In genomic region chr1:3518256-3518655, GRCh38 we compare ENCODE assay signal across 9 cellular contexts.
DNase-seq lines count a peak whose midpoint lies in the region; ATAC-seq and TF ChIP-seq lines count a peak whose summit lies in the region.
"Had no signal": no experiment of that assay in that cellular context is flagged by ENCODE, and none has a peak within 500 bp of the region (broad histone marks: within the 10 kb centered on the region; RNA-seq: fewer than 3 reads in every experiment).

No MANE protein-coding gene starts in this region.

- H2AFZ ChIP-seq in fibroblast of lung (ENCODE audit: low read length), result no peak overlapping the region

- H4K20me1 ChIP-seq in fibroblast of lung (ENCODE audit: control insufficient read depth, extremely low read depth, insufficient read depth, low read length), result no peaks in the 10 kb centered on the region

- H3K36me3 ChIP-seq in fibroblast of lung (ENCODE audit: control insufficient read depth, insufficient read depth, low read length), result no peaks in the 10 kb centered on the region

- H3K79me2 ChIP-seq in fibroblast of lung (ENCODE audit: control insufficient read depth, insufficient read depth, low read length), result no peaks in the 10 kb centered on the region

- H3K27ac ChIP-seq in fibroblast of lung (ENCODE audit: insufficient read depth, low read length), result no peak overlapping the region

- no peaks in the 10 kb centered on the region for H3K27me3 ChIP-seq in fibroblast of lung (ENCODE audit: control insufficient read depth, insufficient read depth, low read length)

- no peaks in the 10 kb centered on the region for H3K9me3 ChIP-seq in fibroblast of lung (ENCODE audit: control insufficient read depth, insufficient read depth, low read depth, low read length)

- H3K4me3 ChIP-seq in fibroblast of lung (replicated peaks in 1 of 4; ENCODE audit: control extremely low read depth in 1 of 4, insufficient read depth in 1 of 4, low read depth in 3 of 4, low read length in 4 of 4), result no peak overlapping the region

- ATAC-seq in HG03025 (IDR thresholded peaks at IDR 0.05; ENCODE audit: low FRiP score, unreplicated experiment) (no peak), HG03571 (IDR thresholded peaks at IDR 0.05; ENCODE audit: unreplicated experiment) (no peak)

- TF ChIP-seq CTCF in GM12874 (IDR thresholded peaks at IDR 0.05; ENCODE audit: insufficient read depth, low read depth, low read length) (peak; percentile 72), fibroblast of lung (conservative IDR thresholded peaks at IDR 0.05 in 1 of 2, IDR thresholded peaks at IDR 0.05 in 1 of 2; ENCODE audit: low read depth in 1 of 2, low read length in 2 of 2) (peak; percentile 41 to 77)

- DNase-seq in activated CD4-positive, alpha-beta T cell treated with anti-CD3 and anti-CD28 coated beads, Interleukin-2, amount 50 U/mL, for 1 hour, result peak; percentile 40
- DNase-seq in fibroblast of lung (ENCODE audit: low read depth in 2 of 2) (no peak), NCI-H345 treated with DMSO at 0.1 percent for 48 hours (lab: John Stamatoyannopoulos, UW; ENCODE audit: unreplicated experiment) (no peak), NCI-H526 (lab: John Stamatoyannopoulos, UW) (no peak)
- DNase-seq in stimulated activated CD4-positive, alpha-beta T cell treated with anti-CD3 and anti-CD28 coated beads, Interleukin-2, amount 100 ng/mL, for 48 hours, result peak; percentile 36 to 49
- DNase-seq: naive B cell had no signal

- no peak overlapping the region for H3K9ac ChIP-seq in fibroblast of lung (ENCODE audit: insufficient read depth, low read length)

- H3K4me2 ChIP-seq in fibroblast of lung (ENCODE audit: extremely low read depth, insufficient read depth, low read length), result no peak overlapping the region

- no peaks in the 10 kb centered on the region for H3K4me1 ChIP-seq in fibroblast of lung (ENCODE audit: control insufficient read depth, extremely low read depth, insufficient read depth, low read length)

Comparison
In these comparisons a context has a peak if more than half of its experiments do, and no peak if none do; other contexts are left out.
1. DNase-seq: peak in activated CD4-positive, alpha-beta T cell treated with anti-CD3 and anti-CD28 coated beads, Interleukin-2, amount 50 U/mL, for 1 hour (single experiment) and stimulated activated CD4-positive, alpha-beta T cell treated with anti-CD3 and anti-CD28 coated beads, Interleukin-2, amount 100 ng/mL, for 48 hours (2 of 2); none in fibroblast of lung (0 of 2), NCI-H345 treated with DMSO at 0.1 percent for 48 hours (single experiment) and NCI-H526 (0 of 2).